23 cellular contexts compared by ENCODE assay signal in genomic region chr15:78234515-78235040, GRCh38. TPM values are rescaled to one million over a fixed set of nuclear protein-coding genes. Genes with fewer than 3 reads are reported as not detected.
DNase-seq lines count a peak whose midpoint lies in the region; ATAC-seq, FAIRE-seq and TF ChIP-seq lines count a peak whose summit lies in the region.
"Had no signal": no experiment of that assay in that cellular context is flagged by ENCODE, and none has a peak within 500 bp of the region (broad histone marks: within the 10 kb centered on the region; RNA-seq: fewer than 3 reads in every experiment).

Gene ACSBG1 (minus strand): TSS chr15:78234565. CDS start chr15:78234501, 64 bp downstream.

- TF ChIP-seq RAD21 in GM12878 (IDR thresholded peaks at IDR 0.05; ENCODE audit: insufficient read depth, low read depth, low read length) = no peak

- H3K27ac ChIP-seq in GM12878 (ENCODE audit: control insufficient read depth, insufficient read depth) = no peak within 1 kb of the TSS
- H3K27ac ChIP-seq: colonic mucosa, left lung, ovary, stomach had no signal

- peak within 1 kb of the TSS; percentile 7 for H3K27ac Mint-ChIP-seq in stimulated activated naive B cell treated with anti-CD40 and anti-IgM and Interleukin-4, amounts not matched to agents 10 μg/mL and 1 μg/mL and 100 μg/mL, for 72 hours

- SMC1A ChIA-PET in GM12878 (lab: Charles Lee; ENCODE audit: uncharacterized antibody, unreplicated experiment) = interaction anchor here (1.3 kb wide), 1 partner anchor 11 kb away, joined by 4 read pairs; no protein-coding TSS in a partner anchor

- TF ChIP-seq EP300 in GM12878 (IDR thresholded peaks at IDR 0.05; ENCODE audit: borderline replicate concordance in 1 of 2, control insufficient read depth in 1 of 2, low read depth in 2 of 2, low read length in 2 of 2) = no peak

- no peaks in the 10 kb centered on the region for H4K20me1 ChIP-seq in GM12878 (ENCODE audit: control insufficient read depth, insufficient read depth)

- POLR2A ChIA-PET in GM12878 (lab: Charles Lee) = interaction anchor here (0.6 kb wide), 1 partner anchor 176 kb away, joined by 3 read pairs; no protein-coding TSS in a partner anchor

- peaks cover 16 to 26% of the 10 kb centered on the region in 2 donors for H3K27me3 Mint-ChIP-seq in stimulated activated naive B cell treated with anti-CD40 and anti-IgM and Interleukin-4, amounts not matched to agents 10 μg/mL and 1 μg/mL and 100 μg/mL, for 72 hours

- H3K4me2 ChIP-seq in GM12878 (ENCODE audit: control insufficient read depth, insufficient read depth) = peak within 1 kb of the TSS; percentile 3; the same call in 1 of the 2 replicates

- CTCF ChIA-PET in GM12878 (lab: Yijun Ruan, JAX) = interaction anchor here (0.7 to 1.2 kb wide), 3 partner anchors 39 to 95 kb away, joined by 3 to 5 read pairs (median 3); no protein-coding TSS in a partner anchor

- no peaks in the 10 kb centered on the region; the same call in 1 of the 2 replicates for H3K4me1 ChIP-seq in GM12878 (ENCODE audit: control insufficient read depth, insufficient read depth, low read length)
- H3K4me1 ChIP-seq: Caco-2, colonic mucosa, left lung, stomach had no signal

- no peak within 1 kb of the TSS for H3K9ac ChIP-seq in GM12878 (ENCODE audit: control insufficient read depth, insufficient read depth, low read length)

- intact Hi-C loops in GM12878 (cut with micrococcal nuclease; ENCODE audit: unreplicated experiment) = no loop called here

- no peak for TF ChIP-seq CTCF in GM12878 (IDR thresholded peaks at IDR 0.05 in 2 of 3, conservative IDR thresholded peaks at IDR 0.05 in 1 of 3; ENCODE audit: control insufficient read depth in 2 of 3, extremely low read depth in 1 of 3, insufficient read depth in 1 of 3, low read depth in 3 of 3, low read length in 3 of 3)

- TF ChIP-seq POLR2A in GM12878 (IDR thresholded peaks at IDR 0.05; ENCODE audit: low read depth, low read length) = no peak

- H3K4me3 Mint-ChIP-seq in stimulated activated naive B cell treated with anti-CD40 and anti-IgM and Interleukin-4, amounts not matched to agents 10 μg/mL and 1 μg/mL and 100 μg/mL, for 72 hours = no peak within 1 kb of the TSS

- BruUV-seq in GM12878 (replicated peaks; lab: Mats Ljungman, UMichigan) = no TSS peak

- no peaks in the 10 kb centered on the region for H3K79me2 ChIP-seq in GM12878 (ENCODE audit: control insufficient read depth, insufficient read depth, low read length)

- H3K9me3 ChIP-seq in GM12878 (replicated peaks; ENCODE audit: control insufficient read depth, insufficient read depth, low read length) = no peaks in the 10 kb centered on the region
- H3K9me3 ChIP-seq: Caco-2, colonic mucosa, left lung, ovary, stomach had no signal

- H3K4me3 ChIP-seq in GM12878 = no peak within 1 kb of the TSS
- H3K4me3 ChIP-seq: colonic mucosa, left lung, ovary, stomach had no signal

- RAD21 ChIA-PET in GM12878 (lab: Charles Lee; ENCODE audit: unreplicated experiment) = interaction anchor here (0.6 to 1.7 kb wide), 2 partner anchors 39 to 121 kb away, joined by 3 to 7 read pairs; no protein-coding TSS in a partner anchor

- ATAC-seq in GM12878 = no peak
- no peak for ATAC-seq in stimulated activated naive B cell treated with anti-CD40 and anti-IgM and Interleukin-4, amounts not matched to agents 10 μg/mL and 1 μg/mL and 100 μg/mL, for 72 hours (replicated peaks)
- ATAC-seq in left lobe of liver = no peak
- no peak for ATAC-seq in GM21423 (IDR thresholded peaks at IDR 0.05; ENCODE audit: unreplicated experiment)
- ATAC-seq: left lung had no signal

- in situ Hi-C loops in KBM-7 (cut with MboI; ENCODE audit: low pct_unique_long_range_greater_than_20kb, low sequenced_read_pairs) = loop anchor here (10.0 to 25.0 kb wide), 3 partner anchors 103 to 272 kb away; partner anchors contain the start of gene CRABP1
- in situ Hi-C loops in GM12878 (cut with MboI) = no loop called here

- H3K4me1 Mint-ChIP-seq in stimulated activated naive B cell treated with anti-CD40 and anti-IgM and Interleukin-4, amounts not matched to agents 10 μg/mL and 1 μg/mL and 100 μg/mL, for 72 hours = peaks cover 0 to 4% of the 10 kb centered on the region in 2 donors

- FAIRE-seq in GM12878 (lab: Jason Lieb, UNC) = no peak
- FAIRE-seq: endothelial cell of umbilical vein had no signal

- no peaks in the 10 kb centered on the region for H3K9me3 Mint-ChIP-seq in stimulated activated naive B cell treated with anti-CD40 and anti-IgM and Interleukin-4, amounts not matched to agents 10 μg/mL and 1 μg/mL and 100 μg/mL, for 72 hours

- WGBS in GM12878 (ENCODE audit: insufficient coverage, insufficient replicate concordance, low lambda C conversion rate, missing lambda C conversion rate) = 40% methylated on average over 6 of the region's 6 CpGs

- no peaks in the 10 kb centered on the region for H3K36me3 Mint-ChIP-seq in stimulated activated naive B cell treated with anti-CD40 and anti-IgM and Interleukin-4, amounts not matched to agents 10 μg/mL and 1 μg/mL and 100 μg/mL, for 72 hours

- H2AFZ ChIP-seq in GM12878 (ENCODE audit: control insufficient read depth, low read depth, low read length) = no peak within 1 kb of the TSS

- no peaks in the 10 kb centered on the region; a peak in 1 of 4 replicates for H3K27me3 ChIP-seq in GM12878 (replicated peaks in 1 of 2; ENCODE audit: control insufficient read depth in 2 of 2, insufficient read depth in 2 of 2, low read length in 1 of 2)
- H3K27me3 ChIP-seq: colonic mucosa, left lung, ovary had no signal

- DNase-seq in KBM-7 (peak; percentile 24), GM12878 (ENCODE audit: low read depth, low spot score) (no peak), iPS-NIHi11 (ENCODE audit: low spot score) (peak; percentile 61), occipital lobe (lab: John Stamatoyannopoulos, UW) (no peak), ureter (ENCODE audit: low spot score) (no peak), left lobe of liver (ENCODE audit: low spot score) (no peak)
- no peak for DNase-seq in stimulated activated naive B cell treated with anti-CD40 and anti-IgM and Interleukin-4, amounts not matched to agents 10 μg/mL and 1 μg/mL and 100 μg/mL, for 72 hours
- DNase-seq: activated CD4-positive, alpha-beta T cell treated with anti-CD3 and anti-CD28 coated beads, Interleukin-2, amount 50 U/mL, for 4 hours; activated naive CD4-positive, alpha-beta T cell treated with anti-CD3 and anti-CD28 coated beads, Interleukin-2, amount 50 U/mL, for 16 hours; activated T-cell treated with anti-CD3 and anti-CD28 coated beads, Interleukin-2, amount 50 U/mL, for 1 hour; Caco-2; colonic mucosa; left lung; NCI-H1105; NCI-H526 treated with DMSO at 0.1 percent for 48 hours; ovary; SHP77; stimulated activated CD4-positive, alpha-beta T cell treated with anti-CD3 and anti-CD28 coated beads, Interleukin-2, amount 100 ng/mL, for 24 hours; stomach; T-helper 1 cell had no signal

- no peaks in the 10 kb centered on the region for H3K36me3 ChIP-seq in GM12878 (ENCODE audit: control insufficient read depth in 2 of 2, insufficient read depth in 2 of 2, low read length in 1 of 2)
- H3K36me3 ChIP-seq: colonic mucosa, left lung, ovary, stomach had no signal

TF ChIP-seq in GM12878, 131 proteins besides CTCF, POLR2A, EP300 and RAD21 (continues in another document):
- TF ChIP-seq ZBTB4 (CRISPR knock-in tag; IDR thresholded peaks at IDR 0.05) = no peak

RNA-seq across cellular contexts. Expression of gene ACSBG1, which starts in this region (rescaled TPM):
- 0.98 and 1.3 TPM in 2 replicates for total RNA-seq in GM12878 (2013; cell fraction: nucleolus; rRNA removed)
- total RNA-seq in GM12878 (2014; rRNA removed) (0.45 and 0.54 TPM in 2 replicates), GM12878 (2014; rRNA removed; fragmentation: Illumina TruSeq; extraction: Trizol) (0.32 and 0.36 TPM in 2 replicates), GM12878 (2021) (0.49 and 1.1 TPM in 2 replicates), occipital lobe (5.0 TPM), ureter (1.6 TPM), left lobe of liver (not detected)
- 0.13 TPM for polyA plus RNA-seq in GM12878 (2011; ENCODE audit: low read depth)
- polyA plus RNA-seq in GM12878 (2011; rRNA removed) (0.45 and 0.60 TPM in 2 replicates), GM12878 (2014; fragmentation: Illumina TruSeq; extraction: Trizol) (0.75 and 2.5 TPM in 2 replicates), GM12878 (2014; fragmentation: Nextera tagmentation; extraction: Ambion mirVana) (under 1 TPM; 0.11 to 0.19 TPM), GM12878 (2014; rRNA removed) (0.33 and 0.88 TPM in 2 replicates), GM12878 (2016; fragmentation: Nextera tagmentation; extraction: Ambion mirVana) (under 1 TPM; 0.39 to 0.71 TPM)
- 1.2 and 1.3 TPM in 2 replicates for polyA plus RNA-seq in GM12878 (2011; cell fraction: cytosol; rRNA removed)
- 2.6 and 3.2 TPM in 2 replicates for polyA plus RNA-seq in GM12878 (2011; cell fraction: nucleus; rRNA removed)
- polyA plus RNA-seq in GM12878 (2012) = 0.20 and 0.27 TPM in 2 replicates
- polyA minus RNA-seq in GM12878 (2011; rRNA and poly(A)+ RNA removed) = 0.44 and 1.9 TPM in 2 replicates
- polyA minus RNA-seq in GM12878 (2011; cell fraction: cytosol; rRNA and poly(A)+ RNA removed) = 0.52 and 1.6 TPM in 2 replicates
- polyA minus RNA-seq in GM12878 (2011; cell fraction: nucleus; rRNA and poly(A)+ RNA removed) = 0.96 and 1.1 TPM in 2 replicates
- total RNA-seq: Caco-2, Daoy, endothelial cell of umbilical vein had no signal
- polyA plus RNA-seq: endothelial cell of umbilical vein had no signal

Comparison
In these comparisons a context has a peak if more than half of its experiments do, and no peak if none do; other contexts are left out.
1. DNase-seq: peak in KBM-7 (single experiment) and iPS-NIHi11 (single experiment); none in GM12878 (single experiment), stimulated activated naive B cell treated with anti-CD40 and anti-IgM and Interleukin-4, amounts not matched to agents 10 μg/mL and 1 μg/mL and 100 μg/mL, for 72 hours (single experiment), occipital lobe (single experiment), ureter (single experiment) and left lobe of liver (single experiment).